Comparison of ENCODE assay signal across 8 cellular contexts in genomic region chr18:30889582-30890301, GRCh38.
A peak's percentile ranks its signal among the peaks of the same experiment; 100 is the strongest.
DNase-seq lines count a peak whose midpoint lies in the region; ATAC-seq and TF ChIP-seq lines count a peak whose summit lies in the region.

No MANE protein-coding gene starts in this region.

- H3K9ac ChIP-seq in DND-41 (ENCODE audit: low read depth, low read length) (no peak overlapping the region), mesendoderm (ENCODE audit: low read length) (no peak overlapping the region)

- no peak overlapping the region for H2AFZ ChIP-seq in DND-41 (ENCODE audit: low read depth, low read length)

- H3K4me2 ChIP-seq in DND-41 (ENCODE audit: insufficient read depth, low read length) (no peak overlapping the region), mesendoderm (ENCODE audit: low read length) (no peak overlapping the region)

- no peak overlapping the region for H3K4me3 Mint-ChIP-seq in brain

- no peaks in the 10 kb centered on the region for H3K9me3 ChIP-seq in DND-41 (ENCODE audit: insufficient read depth, low read length, severe bottlenecking)
- H3K9me3 ChIP-seq in thyroid gland = no peaks in the 10 kb centered on the region

- peak overlapping the region; percentile 74 for H2BK15ac ChIP-seq in mesendoderm (replicated peaks; ENCODE audit: low read depth)

- H3K18ac ChIP-seq in mesendoderm (ENCODE audit: low read length) = peak overlapping the region; percentile 98

- no peak for ATAC-seq in DND-41 (ENCODE audit: insufficient read depth, low read depth)

- H3K79me1 ChIP-seq in mesendoderm (ENCODE audit: low read length) = no peaks in the 10 kb centered on the region

- no peaks in the 10 kb centered on the region for H3K36me3 Mint-ChIP-seq in brain

- H4K20me1 ChIP-seq in DND-41 (ENCODE audit: insufficient read depth, low read length) = no peaks in the 10 kb centered on the region

- H3K23ac ChIP-seq in mesendoderm (ENCODE audit: low read length) = no peak overlapping the region

- no peak overlapping the region for H2BK5ac ChIP-seq in mesendoderm (ENCODE audit: low read length)

- H3K36me3 ChIP-seq in DND-41 (ENCODE audit: insufficient read depth, low read length) = no peaks in the 10 kb centered on the region
- H3K36me3 ChIP-seq in mesendoderm (ENCODE audit: control insufficient read depth, insufficient read depth, low read length) = no peaks in the 10 kb centered on the region
- no peaks in the 10 kb centered on the region for H3K36me3 ChIP-seq in thyroid gland

- H3K27ac Mint-ChIP-seq in brain = peak overlapping the region in 1 of 5 experiments; percentile 27

- H3K56ac ChIP-seq in mesendoderm (ENCODE audit: low read length) = no peak overlapping the region

- no peak for TF ChIP-seq POLR2A in thyroid gland (IDR thresholded peaks at IDR 0.05)

- WGBS in mesendoderm (ENCODE audit: extremely low coverage, insufficient coverage, low lambda C conversion rate) = no CpG with 5 or more reads among the region's 5 CpGs
- WGBS in thyroid gland, 2 donors = 37 to 43% methylated on average over 5 of the region's 5 CpGs

- intact Hi-C loops in thyroid gland (cut with DNase I) = no loop called here

- DNase-seq in DND-41 = no peak
- peak; percentile 36 for DNase-seq in NAMALWA (ENCODE audit: low spot score)
- DNase-seq in mesendoderm = peak; percentile 85
- DNase-seq in activated CD4-positive, alpha-beta T cell treated with anti-CD3 and anti-CD28 coated beads for 4 hours = no peak
- no peak for DNase-seq in AML-193 (lab: John Stamatoyannopoulos, UW)
- DNase-seq in ecto neural progenitor cell (ENCODE audit: low spot score) = no peak
- DNase-seq in thyroid gland = no peak

- no peak overlapping the region for H3K4me3 ChIP-seq in DND-41 (ENCODE audit: low read depth in 1 of 2, low read length in 2 of 2)
- H3K4me3 ChIP-seq in mesendoderm (ENCODE audit: low read length) = no peak overlapping the region
- no peak overlapping the region for H3K4me3 ChIP-seq in thyroid gland (replicated peaks in 1 of 3)

- peaks cover 18% of the 10 kb centered on the region for H3K4me1 Mint-ChIP-seq in brain

- H2AK5ac ChIP-seq in mesendoderm (ENCODE audit: low read length) = no peak overlapping the region

- H4K5ac ChIP-seq in mesendoderm (ENCODE audit: low read length) = no peak overlapping the region

- H4K8ac ChIP-seq in mesendoderm (ENCODE audit: low read depth, low read length) = no peak overlapping the region

- H3K27me3 Mint-ChIP-seq in brain = peaks cover 3% of the 10 kb centered on the region

- H3K79me2 ChIP-seq in DND-41 (ENCODE audit: insufficient read depth, low read length) (no peaks in the 10 kb centered on the region), mesendoderm (ENCODE audit: control insufficient read depth, insufficient read depth, low read length) (no peaks in the 10 kb centered on the region)

- H3K4me1 ChIP-seq in DND-41 (ENCODE audit: insufficient read depth, low read length) (no peaks in the 10 kb centered on the region), mesendoderm (ENCODE audit: control insufficient read depth, low read depth, low read length) (no peaks in the 10 kb centered on the region), thyroid gland (no peaks in the 10 kb centered on the region)

- H3K9me3 Mint-ChIP-seq in brain = no peaks in the 10 kb centered on the region

- TF ChIP-seq CTCF in DND-41 (IDR thresholded peaks at IDR 0.05; ENCODE audit: borderline replicate concordance, extremely low read depth, low read length, poor library complexity, severe bottlenecking) = peak; percentile 35
- TF ChIP-seq CTCF in brain (conservative IDR thresholded peaks at IDR 0.05) = peak; percentile 64 to 78
- TF ChIP-seq CTCF in thyroid gland (IDR thresholded peaks at IDR 0.05) = no peak

- no peak overlapping the region for H3K4ac ChIP-seq in mesendoderm (ENCODE audit: low read depth, low read length)

- H3K27me3 ChIP-seq in DND-41 (ENCODE audit: insufficient read depth, low read length, poor library complexity) = no peaks in the 10 kb centered on the region
- no peaks in the 10 kb centered on the region for H3K27me3 ChIP-seq in mesendoderm (ENCODE audit: insufficient read depth, low read length, poor library complexity)
- H3K27me3 ChIP-seq in thyroid gland = no peaks in the 10 kb centered on the region

- peak overlapping the region; percentile 73 for H2BK120ac ChIP-seq in mesendoderm (ENCODE audit: low read depth, low read length)

- H3K27ac ChIP-seq in DND-41 (ENCODE audit: low read length) (no peak overlapping the region), mesendoderm (ENCODE audit: low read depth, low read length) (no peak overlapping the region), thyroid gland (no peak overlapping the region)

Comparison
In these comparisons a context has a peak if more than half of its experiments do, and no peak if none do; other contexts are left out.
1. DNase-seq: peak in NAMALWA (single experiment) and mesendoderm (single experiment); none in DND-41 (single experiment), activated CD4-positive, alpha-beta T cell treated with anti-CD3 and anti-CD28 coated beads for 4 hours (0 of 2), AML-193 (0 of 2), ecto neural progenitor cell (single experiment) and thyroid gland (0 of 2).
2. CTCF ChIP-seq: peak in DND-41 (single experiment) and brain (2 of 2); none in thyroid gland (0 of 6).